In genomic region chr19:49468199-49468598, GRCh38 we compare ENCODE assay signal across 12 cellular contexts. TPM values are rescaled to one million over a fixed set of nuclear protein-coding genes. Genes with fewer than 3 reads are reported as not detected.
DNase-seq lines count a peak whose midpoint lies in the region; ATAC-seq and TF ChIP-seq lines count a peak whose summit lies in the region.
"Had no signal": no experiment of that assay in that cellular context is flagged by ENCODE, and none has a peak within 500 bp of the region (broad histone marks: within the 10 kb centered on the region; RNA-seq: fewer than 3 reads in every experiment).

No MANE protein-coding gene starts in this region.

- H3K27me3 Mint-ChIP-seq in activated naive CD8-positive, alpha-beta T cell treated with anti-CD3 and anti-CD28 coated beads, Interleukin-2, amount 10 ng/mL, durations not matched to agents 7 days and 5 days, result no peaks in the 10 kb centered on the region

- H4K8ac ChIP-seq in mesendoderm (ENCODE audit: low read depth, low read length), result no peak overlapping the region

- H3K4me1 ChIP-seq in right atrium auricular region, result peaks cover 0 to 27% of the 10 kb centered on the region in 2 donors
- H3K4me1 ChIP-seq in mesendoderm (ENCODE audit: control insufficient read depth, low read depth, low read length), result no peaks in the 10 kb centered on the region
- peaks cover 18% of the 10 kb centered on the region for H3K4me1 ChIP-seq in vagina

- no peak for TF ChIP-seq POLR2A in vagina (IDR thresholded peaks at IDR 0.05)

- H2BK15ac ChIP-seq in mesendoderm (replicated peaks; ENCODE audit: low read depth), result no peak overlapping the region

- H3K4me3 ChIP-seq in right atrium auricular region (no peak overlapping the region), mesendoderm (ENCODE audit: low read length) (no peak overlapping the region), vagina (peak overlapping the region in 1 of 2 donors; percentile 21)
- H3K4me3 ChIP-seq: dorsolateral prefrontal cortex had no signal

- no peaks in the 10 kb centered on the region for H3K79me1 ChIP-seq in mesendoderm (ENCODE audit: low read length)

- no peak overlapping the region for H3K4me2 ChIP-seq in mesendoderm (ENCODE audit: low read length)

- no peak overlapping the region for H3K23ac ChIP-seq in mesendoderm (ENCODE audit: low read length)

- no peak for DNase-seq in right atrium auricular region (ENCODE audit: low spot score)
- DNase-seq in left ventricle myocardium superior, result no peak
- no peak for DNase-seq in activated naive CD8-positive, alpha-beta T cell treated with anti-CD3 and anti-CD28 coated beads, Interleukin-2, amount 10 ng/mL, durations not matched to agents 7 days and 5 days
- DNase-seq in mesendoderm, result no peak
- DNase-seq in vagina (ENCODE audit: extremely low spot score in 2 of 2), result no peak
- DNase-seq in GF-D8 (lab: John Stamatoyannopoulos, UW), result no peak
- no peak for DNase-seq in posterior vena cava (ENCODE audit: low spot score)
- DNase-seq: AML-193; dorsolateral prefrontal cortex; stimulated activated CD4-positive, alpha-beta T cell treated with anti-CD3 and anti-CD28 coated beads, Interleukin-12 subunit alpha, Interleukin-12 subunit beta, amount 100 ng/mL, for 4 hours; WERI-Rb-1 had no signal

- peaks cover 3% of the 10 kb centered on the region for H3K36me3 Mint-ChIP-seq in activated naive CD8-positive, alpha-beta T cell treated with anti-CD3 and anti-CD28 coated beads, Interleukin-2, amount 10 ng/mL, durations not matched to agents 7 days and 5 days

- ATAC-seq in left ventricle myocardium superior (no peak), GM21390 (IDR thresholded peaks at IDR 0.05; ENCODE audit: unreplicated experiment) (no peak)
- no peak for ATAC-seq in activated naive CD8-positive, alpha-beta T cell treated with anti-CD3 and anti-CD28 coated beads, Interleukin-2, amount 10 ng/mL, durations not matched to agents 7 days and 5 days (ENCODE audit: low read depth)

- no peak overlapping the region for H4K5ac ChIP-seq in mesendoderm (ENCODE audit: low read length)

- no peak overlapping the region for H2BK5ac ChIP-seq in mesendoderm (ENCODE audit: low read length)

- peaks cover 6% of the 10 kb centered on the region for H3K36me3 ChIP-seq in right atrium auricular region
- peaks cover 2% of the 10 kb centered on the region for H3K36me3 ChIP-seq in mesendoderm (ENCODE audit: control insufficient read depth, insufficient read depth, low read length)
- H3K36me3 ChIP-seq in vagina, result peaks cover 0 to 19% of the 10 kb centered on the region in 2 donors

- no peaks in the 10 kb centered on the region for H3K79me2 ChIP-seq in mesendoderm (ENCODE audit: control insufficient read depth, insufficient read depth, low read length)

- no peak overlapping the region for H3K56ac ChIP-seq in mesendoderm (ENCODE audit: low read length)

- H3K9ac ChIP-seq in mesendoderm (ENCODE audit: low read length), result no peak overlapping the region

- H2AK5ac ChIP-seq in mesendoderm (ENCODE audit: low read length), result no peak overlapping the region

- no peaks in the 10 kb centered on the region for H3K9me3 ChIP-seq in right atrium auricular region
- no peaks in the 10 kb centered on the region for H3K9me3 ChIP-seq in vagina

- H3K27ac ChIP-seq in right atrium auricular region (peak overlapping the region; percentile 66 to 75), mesendoderm (ENCODE audit: low read depth, low read length) (peak overlapping the region; percentile 10), vagina (peak overlapping the region; percentile 90)
- H3K27ac ChIP-seq: WERI-Rb-1 had no signal

- H3K27ac Mint-ChIP-seq in activated naive CD8-positive, alpha-beta T cell treated with anti-CD3 and anti-CD28 coated beads, Interleukin-2, amount 10 ng/mL, durations not matched to agents 7 days and 5 days, result peak overlapping the region; percentile 99

- H3K4me3 Mint-ChIP-seq in activated naive CD8-positive, alpha-beta T cell treated with anti-CD3 and anti-CD28 coated beads, Interleukin-2, amount 10 ng/mL, durations not matched to agents 7 days and 5 days, result no peak overlapping the region

- TF ChIP-seq CTCF in right atrium auricular region (IDR thresholded peaks at IDR 0.05) (no peak), vagina (IDR thresholded peaks at IDR 0.05) (no peak)

- no peaks in the 10 kb centered on the region for H3K9me3 Mint-ChIP-seq in activated naive CD8-positive, alpha-beta T cell treated with anti-CD3 and anti-CD28 coated beads, Interleukin-2, amount 10 ng/mL, durations not matched to agents 7 days and 5 days

- H2BK120ac ChIP-seq in mesendoderm (ENCODE audit: low read depth, low read length), result no peak overlapping the region

- intact Hi-C loops in left ventricle myocardium superior (cut with micrococcal nuclease), result no loop called here
- intact Hi-C loops in vagina (cut with DNase I), result no loop called here
- intact Hi-C loops in posterior vena cava (cut with DNase I), result no loop called here

- no peak overlapping the region for H3K4ac ChIP-seq in mesendoderm (ENCODE audit: low read depth, low read length)

- H3K18ac ChIP-seq in mesendoderm (ENCODE audit: low read length), result no peak overlapping the region

- POLR2A ChIA-PET in activated naive CD8-positive, alpha-beta T cell treated with anti-CD3 and anti-CD28 coated beads, Interleukin-2, amount 10 ng/mL, durations not matched to agents 7 days and 5 days (lab: Charles Lee), result interaction anchor here (6.8 kb wide), 1 partner anchor 15 kb away, joined by 128 read pairs; the partner anchor contains the start of genes ALDH16A1 and PIH1D1

- H3K4me1 Mint-ChIP-seq in activated naive CD8-positive, alpha-beta T cell treated with anti-CD3 and anti-CD28 coated beads, Interleukin-2, amount 10 ng/mL, durations not matched to agents 7 days and 5 days, result peaks cover 32% of the 10 kb centered on the region

- WGBS in mesendoderm (ENCODE audit: extremely low coverage, insufficient coverage, low lambda C conversion rate), result no CpG with 5 or more reads among the region's 19 CpGs

- no peaks in the 10 kb centered on the region for H3K27me3 ChIP-seq in right atrium auricular region
- no peaks in the 10 kb centered on the region for H3K27me3 ChIP-seq in mesendoderm (ENCODE audit: insufficient read depth, low read length, poor library complexity)
- H3K27me3 ChIP-seq in vagina, result no peaks in the 10 kb centered on the region
- H3K27me3 ChIP-seq: dorsolateral prefrontal cortex had no signal

RNA-seq across cellular contexts. Expression of gene FLT3LG, which starts 5.8 kb away (rescaled TPM):
- total RNA-seq in right atrium auricular region (1 to 10 TPM; 1.1 to 2.6 TPM), left ventricle myocardium superior (5.9 TPM), vagina (10.1 TPM), posterior vena cava (10 to 100 TPM in 1 of 2 donors, 1 to 10 TPM in 1; 7.3 to 12.0 TPM)
- total RNA-seq in activated naive CD8-positive, alpha-beta T cell treated with anti-CD3 and anti-CD28 coated beads, Interleukin-2, amount 10 ng/mL, durations not matched to agents 7 days and 5 days, result 100 to 1,000 TPM; 250 to 282 TPM
- polyA plus RNA-seq in mesendoderm (2013, experiment 1 of 2), result 0.53 TPM
- polyA plus RNA-seq in mesendoderm (2013, experiment 2 of 2), result 0.71 TPM

RNA-seq across cellular contexts. Expression of gene ALDH16A1, which starts 15.2 kb away (rescaled TPM):
- 10 to 100 TPM in 1 of 2 donors, 1 to 10 TPM in 1; 9.5 to 18.5 TPM for total RNA-seq in right atrium auricular region
- total RNA-seq in left ventricle myocardium superior, result 11.5 TPM
- total RNA-seq in activated naive CD8-positive, alpha-beta T cell treated with anti-CD3 and anti-CD28 coated beads, Interleukin-2, amount 10 ng/mL, durations not matched to agents 7 days and 5 days, result 10 to 100 TPM; 41.8 to 42.9 TPM
- polyA plus RNA-seq in mesendoderm (2013, experiment 1 of 2), result 17.6 TPM
- polyA plus RNA-seq in mesendoderm (2013, experiment 2 of 2), result 16.0 TPM
- total RNA-seq in vagina, result 29.5 TPM
- total RNA-seq in posterior vena cava, result 10 to 100 TPM; 17.3 to 24.2 TPM

RNA-seq across cellular contexts. Expression of gene PIH1D1, which starts 16.6 kb away (rescaled TPM):
- 10 to 100 TPM; 55.8 to 61.5 TPM for total RNA-seq in right atrium auricular region
- total RNA-seq in left ventricle myocardium superior, result 29.6 TPM
- 100 to 1,000 TPM; 143 to 148 TPM for total RNA-seq in activated naive CD8-positive, alpha-beta T cell treated with anti-CD3 and anti-CD28 coated beads, Interleukin-2, amount 10 ng/mL, durations not matched to agents 7 days and 5 days
- 102 TPM for polyA plus RNA-seq in mesendoderm (2013, experiment 1 of 2)
- polyA plus RNA-seq in mesendoderm (2013, experiment 2 of 2), result 102 TPM
- 96.3 TPM for total RNA-seq in vagina
- total RNA-seq in posterior vena cava, result 10 to 100 TPM; 34.4 to 36.6 TPM

RNA-seq across cellular contexts. Expression of gene RPL13A, which starts 19.2 kb away (rescaled TPM):
- total RNA-seq in right atrium auricular region (1,000 to 10,000 TPM in 1 of 2 donors, 100 to 1,000 TPM in 1; 765 to 1,868 TPM), left ventricle myocardium superior (1,289 TPM), vagina (3,900 TPM), posterior vena cava (1,000 to 10,000 TPM; 1,658 to 1,769 TPM)
- 1,000 to 10,000 TPM; 2,936 to 3,173 TPM for total RNA-seq in activated naive CD8-positive, alpha-beta T cell treated with anti-CD3 and anti-CD28 coated beads, Interleukin-2, amount 10 ng/mL, durations not matched to agents 7 days and 5 days
- polyA plus RNA-seq in mesendoderm (2013, experiment 1 of 2), result 5,150 TPM
- 5,166 TPM for polyA plus RNA-seq in mesendoderm (2013, experiment 2 of 2)

RNA-seq across cellular contexts. Expression of gene SLC17A7, which starts 26.9 kb away (rescaled TPM):
- total RNA-seq in right atrium auricular region (under 1 TPM; 0.59 to 0.67 TPM), left ventricle myocardium superior (1.4 TPM), vagina (0.74 TPM), posterior vena cava (1 to 10 TPM; 1.5 to 2.8 TPM)
- total RNA-seq in activated naive CD8-positive, alpha-beta T cell treated with anti-CD3 and anti-CD28 coated beads, Interleukin-2, amount 10 ng/mL, durations not matched to agents 7 days and 5 days, result under 1 TPM; 0.14 to 0.25 TPM
- 0.48 TPM for polyA plus RNA-seq in mesendoderm (2013, experiment 1 of 2)
- 0.43 TPM for polyA plus RNA-seq in mesendoderm (2013, experiment 2 of 2)

Comparison
In these comparisons a context has a peak if more than half of its experiments do, and no peak if none do; other contexts are left out.
1. H3K27ac ChIP-seq: peak in every context shown above with its lines; median percentile 90 in vagina; 70 in right atrium auricular region; 10 in mesendoderm.
2. RNA of gene FLT3LG, which starts 5.8 kb away (total RNA-seq): 250 to 282 TPM in activated naive CD8-positive, alpha-beta T cell treated with anti-CD3 and anti-CD28 coated beads, Interleukin-2, amount 10 ng/mL, durations not matched to agents 7 days and 5 days; 7.3 to 12.0 TPM in posterior vena cava, 10.1 TPM in vagina (single experiment), 5.9 TPM in left ventricle myocardium superior (single experiment) and 1.1 to 2.6 TPM in right atrium auricular region; every median in the first group is over 10 times any median in the second.